Comparison of ENCODE assay signal across 20 cellular contexts in the genomic region with DNA sequence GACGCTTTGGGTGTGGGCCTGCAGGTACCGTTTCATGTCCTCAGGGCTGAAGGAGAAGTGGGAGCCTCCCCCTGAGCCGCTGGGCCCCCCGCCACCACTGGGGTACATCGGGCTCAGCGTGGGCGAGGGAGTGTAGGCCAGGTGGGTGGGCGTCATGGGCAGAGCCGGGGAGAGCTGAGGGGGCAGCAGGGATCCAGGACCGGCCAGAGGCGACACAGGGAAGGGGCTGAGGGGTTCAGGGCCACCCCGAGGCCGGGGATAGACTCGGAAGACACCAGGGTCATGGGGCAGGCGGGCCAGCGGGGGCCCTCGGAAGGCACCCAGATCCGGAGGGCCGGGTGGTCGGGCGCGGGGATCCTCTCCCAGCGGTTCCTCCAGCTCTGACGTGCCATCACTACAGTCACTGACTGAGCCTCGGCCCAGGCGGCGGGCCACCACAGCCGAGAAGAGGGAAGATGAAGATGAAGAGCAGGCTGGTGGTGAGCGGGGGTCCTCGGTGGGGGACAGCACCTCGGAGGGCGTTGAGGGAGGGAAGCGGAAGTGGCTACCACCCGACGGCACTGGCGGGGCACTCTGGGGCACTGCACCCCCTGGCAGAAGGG. TPM values are rescaled to one million over a fixed set of nuclear protein-coding genes. Genes with fewer than 3 reads are reported as not detected.
A peak's percentile ranks its signal among the peaks of the same experiment; 100 is the strongest.
DNase-seq lines count a peak whose midpoint lies in the region; ATAC-seq, FAIRE-seq and TF ChIP-seq lines count a peak whose summit lies in the region.
"Had no signal": no experiment of that assay in that cellular context is flagged by ENCODE, and none has a peak within 500 bp of the region (broad histone marks: within the 10 kb centered on the region; RNA-seq: fewer than 3 reads in every experiment).

No MANE protein-coding gene starts in this region.

- no TSS peak for BruUV-seq in MCF 10A (replicated peaks; lab: Mats Ljungman, UMichigan)

- no peaks in the 10 kb centered on the region for H3K27me3 ChIP-seq in breast epithelium
- no peaks in the 10 kb centered on the region for H3K27me3 ChIP-seq in thoracic aorta (replicated peaks; ENCODE audit: insufficient read depth)

- intact Hi-C loops in breast epithelium (cut with DNase I; ENCODE audit: low total_unique reads) (no loop called here), MCF 10A (cut with micrococcal nuclease) (loop anchor here (10.0 kb wide), 1 partner anchor 146 kb away; the partner anchor contains the start of gene CNFN)

- H3K4me1 Mint-ChIP-seq in MCF 10A (ENCODE audit: insufficient read depth, unreplicated experiment) (peaks cover 43% of the 10 kb centered on the region), memory B cell (peaks cover 23% of the 10 kb centered on the region)

- no peak overlapping the region for H3K4me3 Mint-ChIP-seq in MCF 10A (ENCODE audit: unreplicated experiment)
- H3K4me3 Mint-ChIP-seq in memory B cell = no peak overlapping the region

- TF ChIP-seq POLR2A in breast epithelium (IDR thresholded peaks at IDR 0.05) = no peak

- H3K27ac ChIP-seq in breast epithelium = peak overlapping the region; percentile 100
- H3K27ac ChIP-seq in caudate nucleus (ENCODE audit: low read depth, low read length) = peak overlapping the region; percentile 90
- peak overlapping the region; percentile 89 to 99 for H3K27ac ChIP-seq in thoracic aorta
- H3K27ac ChIP-seq: VCaP had no signal

- no peaks in the 10 kb centered on the region for H3K9me3 Mint-ChIP-seq in MCF 10A (ENCODE audit: unreplicated experiment)
- no peaks in the 10 kb centered on the region for H3K9me3 Mint-ChIP-seq in memory B cell

- H3K27me3 Mint-ChIP-seq in MCF 10A (ENCODE audit: insufficient read depth, unreplicated experiment) (no peaks in the 10 kb centered on the region), memory B cell (no peaks in the 10 kb centered on the region)
- H3K27me3 Mint-ChIP-seq: CD4-positive, alpha-beta memory T cell had no signal

- FAIRE-seq in GM19239 (lab: Jason Lieb, UNC) = no peak
- FAIRE-seq: astrocyte, keratinocyte, RCC 7860 had no signal

- H3K36me3 ChIP-seq in breast epithelium (no peaks in the 10 kb centered on the region), thoracic aorta (peaks cover 13% of the 10 kb centered on the region)

- ATAC-seq in memory B cell (ENCODE audit: low read depth) = no peak
- no peak for ATAC-seq in thoracic aorta (ENCODE audit: insufficient number of reproducible peaks, low FRiP score, low read depth)

- no peak overlapping the region for H3K27ac Mint-ChIP-seq in MCF 10A (ENCODE audit: low read depth, unreplicated experiment)
- H3K27ac Mint-ChIP-seq in memory B cell = peak overlapping the region; percentile 25

- H3K4me1 ChIP-seq in breast epithelium = peaks cover 14 to 28% of the 10 kb centered on the region in 2 donors
- peaks cover 34 to 67% of the 10 kb centered on the region in 2 donors for H3K4me1 ChIP-seq in thoracic aorta (ENCODE audit: control insufficient read depth in 1 of 2, low read depth in 2 of 2)

- H3K4me3 ChIP-seq in breast epithelium (no peak overlapping the region), thoracic aorta (no peak overlapping the region)
- H3K4me3 ChIP-seq: smooth muscle cell had no signal

- DNase-seq in breast epithelium (ENCODE audit: low spot score in 2 of 2) (no peak), MCF 10A (ENCODE audit: unreplicated experiment) (no peak), caudate nucleus (lab: John Stamatoyannopoulos, UW) (peak in 1 of 61 donors; percentile 49), memory B cell (ENCODE audit: low spot score in 2 of 2) (no peak), thoracic aorta (ENCODE audit: low spot score) (no peak), GM19239 (ENCODE audit: insufficient read length, low spot score) (no peak), SIG-M5 treated with dmso at 0.1 percent for 504 hours (lab: John Stamatoyannopoulos, UW; ENCODE audit: unreplicated experiment) (no peak)
- DNase-seq in NK-92 treated with Interleukin-12 subunit alpha and Interleukin-12 subunit beta, amount 100 ng/mL, for 24 hours (lab: John Stamatoyannopoulos, UW) = no peak
- DNase-seq: activated gamma-delta T cell; CD4-positive, alpha-beta memory T cell; dermis blood vessel endothelial cell; KG1; NCI-H1105; NCI-H2171 treated with DMSO at 0.1 percent for 48 hours; T-helper 1 cell had no signal

- H3K36me3 Mint-ChIP-seq in MCF 10A (ENCODE audit: insufficient read depth, unreplicated experiment) = peaks cover 12% of the 10 kb centered on the region
- no peaks in the 10 kb centered on the region for H3K36me3 Mint-ChIP-seq in memory B cell

- CTCF ChIA-PET in MCF 10A (lab: Yijun Ruan, JAX) = interaction anchor here (1.2 to 7.0 kb wide), 4 partner anchors 15 to 47 kb away, joined by 3 to 145 read pairs (median 18); no protein-coding TSS in a partner anchor

- TF ChIP-seq CTCF in breast epithelium (IDR thresholded peaks at IDR 0.05) = no peak
- TF ChIP-seq CTCF in MCF 10A (IDR thresholded peaks at IDR 0.05; ENCODE audit: unreplicated experiment) = no peak
- no peak for TF ChIP-seq CTCF in thoracic aorta (IDR thresholded peaks at IDR 0.05)

- POLR2A ChIA-PET in MCF 10A (lab: Yijun Ruan, JAX) = interaction anchor here (3.5 to 7.7 kb wide), 3 partner anchors 21 to 30 kb away, joined by 21 to 158 read pairs (median 22); partner anchors contain the start of gene CIC

- H3K9me3 ChIP-seq in breast epithelium (no peaks in the 10 kb centered on the region), thoracic aorta (no peaks in the 10 kb centered on the region)

RNA-seq across cellular contexts. Expression of gene ERF, which starts 5.7 kb away (rescaled TPM):
- total RNA-seq in breast epithelium (10 to 100 TPM; 11.4 to 38.6 (median 24.3) TPM), MCF 10A (2022) (27.8 and 35.1 TPM in 2 replicates), thoracic aorta (10 to 100 TPM; 46.6 to 49.8 TPM)

RNA-seq across cellular contexts. Expression of gene GSK3A, which starts 6.8 kb away (rescaled TPM):
- 10 to 100 TPM; 18.7 to 22.1 (median 19.8) TPM for total RNA-seq in breast epithelium
- 53.5 and 54.5 TPM in 2 replicates for total RNA-seq in MCF 10A (2022)
- total RNA-seq in thoracic aorta = 10 to 100 TPM; 23.7 to 26.9 TPM

RNA-seq across cellular contexts. Expression of gene CIC, which starts 19.8 kb away (rescaled TPM):
- 10 to 100 TPM; 20.2 to 25.6 (median 24.9) TPM for total RNA-seq in breast epithelium
- total RNA-seq in MCF 10A (2022) = 66.9 and 67.9 TPM in 2 replicates
- total RNA-seq in thoracic aorta = 100 to 1,000 TPM in 1 of 2 donors, 10 to 100 TPM in 1; 57.1 to 112 TPM

RNA-seq across cellular contexts. Expression of gene ZNF526, which starts 29.1 kb away (rescaled TPM):
- total RNA-seq in breast epithelium (1 to 10 TPM; 4.0 to 6.9 (median 6.0) TPM), MCF 10A (2022) (11.5 and 12.3 TPM in 2 replicates), thoracic aorta (10 to 100 TPM in 1 of 2 donors, 1 to 10 TPM in 1; 7.9 to 10.3 TPM)

RNA-seq across cellular contexts. Expression of gene DEDD2, which starts 31.8 kb away (rescaled TPM):
- total RNA-seq in breast epithelium (10 to 100 TPM; 31.4 to 64.0 (median 37.0) TPM), MCF 10A (2022) (28.5 and 31.2 TPM in 2 replicates), thoracic aorta (10 to 100 TPM; 21.7 to 33.2 TPM)
